In genomic region chr2:179686718-179687342, GRCh38 we compare ENCODE assay signal across 31 cellular contexts.
DNase-seq lines count a peak whose midpoint lies in the region; ATAC-seq, FAIRE-seq and TF ChIP-seq lines count a peak whose summit lies in the region.
"Had no signal": no experiment of that assay in that cellular context is flagged by ENCODE, and none has a peak within 500 bp of the region (broad histone marks: within the 10 kb centered on the region; RNA-seq: fewer than 3 reads in every experiment).

No MANE protein-coding gene starts in this region.

- intact Hi-C loops in IMR-90 (cut with micrococcal nuclease) = no loop called here

- no peak overlapping the region for H3K9ac ChIP-seq in IMR-90 (ENCODE audit: low read depth, low read length)
- H3K9ac ChIP-seq: BLaER1 treated with 17β-estradiol and CSF1 and Interleukin-3, amounts not matched to agents 10 nM and 100 nM had no signal

- H3K4me2 ChIP-seq in IMR-90 (ENCODE audit: low read depth, low read length) (no peak overlapping the region), osteoblast (ENCODE audit: insufficient read depth, low read length) (peak overlapping the region; percentile 4)
- H3K4me2 ChIP-seq: A549; BLaER1 treated with 17β-estradiol and CSF1 and Interleukin-3, amounts not matched to agents 10 nM and 100 nM; hepatocyte had no signal

- no peak overlapping the region for H3K56ac ChIP-seq in IMR-90 (ENCODE audit: extremely low read depth, insufficient read depth, low read length)

- peak; percentile 27; the same call in 1 of the 2 replicates for ATAC-seq in IMR-90 (ENCODE audit: low read depth)
- ATAC-seq: A549; activated T-cell treated with anti-CD3 and anti-CD28 coated beads, Interleukin-2, amount 50 U/mL, for 72 hours; esophagus mucosa; upper lobe of right lung had no signal

- no peak for TF ChIP-seq RAD21 in IMR-90 (IDR thresholded peaks at IDR 0.05; ENCODE audit: low read length)

- H3K14ac ChIP-seq in IMR-90 (replicated peaks; ENCODE audit: low read depth, low read length) = no peak overlapping the region

- CTCF ChIA-PET in IMR-90 (lab: Yijun Ruan, JAX) = no interaction called here

- no peak for FAIRE-seq in bronchial epithelial cell (lab: Jason Lieb, UNC)
- FAIRE-seq: A549, GM19239 had no signal

- in situ Hi-C loops in IMR-90 (cut with MboI; ENCODE audit: low sequenced_read_pairs) = no loop called here

- H3K27ac ChIP-seq in IMR-90 (ENCODE audit: insufficient read depth, low read length) (no peak overlapping the region), osteoblast (ENCODE audit: low read depth, low read length) (no peak overlapping the region)
- H3K27ac ChIP-seq: A549; BLaER1 treated with 17β-estradiol and CSF1 and Interleukin-3, amounts not matched to agents 10 nM and 100 nM; hepatocyte; Peyer's patch; skin epidermis; upper lobe of right lung had no signal

- H2AK5ac ChIP-seq in IMR-90 (ENCODE audit: low read depth, low read length) = no peak overlapping the region

- no peak overlapping the region for H4K91ac ChIP-seq in IMR-90 (ENCODE audit: insufficient read depth, low read depth, low read length)

- H3K9me3 ChIP-seq in IMR-90 (ENCODE audit: control insufficient read depth, insufficient read depth, low read length) (no peaks in the 10 kb centered on the region), osteoblast (ENCODE audit: low read depth, low read length) (no peaks in the 10 kb centered on the region)
- H3K9me3 ChIP-seq: A549; BLaER1 treated with 17β-estradiol and CSF1 and Interleukin-3, amounts not matched to agents 10 nM and 100 nM; Peyer's patch; upper lobe of right lung had no signal

- no peak overlapping the region for H4K5ac ChIP-seq in IMR-90 (ENCODE audit: low read depth, low read length)

- no peak overlapping the region for H2BK120ac ChIP-seq in IMR-90 (ENCODE audit: low read depth, low read length)

- H2AK9ac ChIP-seq in IMR-90 (replicated peaks; ENCODE audit: low read depth, low read length, poor library complexity) = no peak overlapping the region

- no peaks in the 10 kb centered on the region for H3K79me2 ChIP-seq in osteoblast (ENCODE audit: insufficient read depth, low read length)
- H3K79me2 ChIP-seq: hepatocyte had no signal

- BruUV-seq in IMR-90 (replicated peaks; lab: Mats Ljungman, UMichigan) = no TSS peak

- no peak overlapping the region; the same call in 2 of the 3 replicates for H2BK15ac ChIP-seq in IMR-90 (ENCODE audit: low read depth, low read length)

- POLR2A ChIA-PET in IMR-90 (lab: Charles Lee; ENCODE audit: unreplicated experiment) = no interaction called here

- no CpG with 5 or more reads among the region's 2 CpGs for WGBS in IMR-90 (ENCODE audit: extremely low coverage in 2 of 2, insufficient read length in 1 of 2), 2 experiments

- no peak overlapping the region for H2BK20ac ChIP-seq in IMR-90 (ENCODE audit: low read depth, low read length)

- H3K27me3 ChIP-seq in IMR-90 (ENCODE audit: control insufficient read depth, insufficient read depth, low read length) = no peaks in the 10 kb centered on the region
- no peaks in the 10 kb centered on the region for H3K27me3 ChIP-seq in bronchial epithelial cell (ENCODE audit: control insufficient read depth, insufficient read depth, low read length)
- H3K27me3 ChIP-seq in osteoblast (ENCODE audit: insufficient read depth, low read length) = no peaks in the 10 kb centered on the region
- no peaks in the 10 kb centered on the region for H3K27me3 ChIP-seq in H7 (ENCODE audit: control insufficient read depth, insufficient read depth, low read length)
- H3K27me3 ChIP-seq: BLaER1 treated with 17β-estradiol and CSF1 and Interleukin-3, amounts not matched to agents 10 nM and 100 nM; hepatocyte; Peyer's patch; upper lobe of right lung had no signal

- TF ChIP-seq CTCF in IMR-90 (conservative IDR thresholded peaks at IDR 0.05; ENCODE audit: low read depth, low read length) = no peak
- TF ChIP-seq CTCF in bronchial epithelial cell (IDR thresholded peaks at IDR 0.05; ENCODE audit: insufficient read depth, low read length, severe bottlenecking) = no peak
- TF ChIP-seq CTCF in osteoblast (IDR thresholded peaks at IDR 0.05; ENCODE audit: extremely low read depth, low read depth, low read length) = no peak

- H3K9me1 ChIP-seq in IMR-90 (ENCODE audit: insufficient read depth, low read length) = no peaks in the 10 kb centered on the region

- H4K8ac ChIP-seq in IMR-90 (ENCODE audit: low read depth in 2 of 2, low read length in 2 of 2) = no peak overlapping the region

- H3K4me1 ChIP-seq in IMR-90 (ENCODE audit: control insufficient read depth, insufficient read depth, low read length) (peaks cover 2% of the 10 kb centered on the region), osteoblast (ENCODE audit: insufficient read depth, low read length) (peaks cover 6% of the 10 kb centered on the region)
- H3K4me1 ChIP-seq: A549, Peyer's patch, upper lobe of right lung had no signal

- H3K23ac ChIP-seq in IMR-90 (ENCODE audit: low read depth, low read length) = no peak overlapping the region

- dilution Hi-C loops in IMR-90 (cut with HindIII; ENCODE audit: low sequenced_read_pairs, unreplicated experiment) = no loop called here

- H3K4me3 ChIP-seq in IMR-90 (ENCODE audit: insufficient read depth, low read depth, low read length) (no peak overlapping the region), bronchial epithelial cell (ENCODE audit: low read depth, low read length) (no peak overlapping the region), osteoblast (ENCODE audit: insufficient read depth, low read length) (no peak overlapping the region), H7 (ENCODE audit: insufficient read depth, low read depth, low read length) (no peak overlapping the region)
- H3K4me3 ChIP-seq: A549; BLaER1 treated with 17β-estradiol and CSF1 and Interleukin-3, amounts not matched to agents 10 nM and 100 nM; hepatocyte; Peyer's patch; skin epidermis; upper lobe of right lung had no signal

- no peak overlapping the region for H2AFZ ChIP-seq in IMR-90 (replicated peaks; ENCODE audit: low read length, poor library complexity)
- H2AFZ ChIP-seq in osteoblast (ENCODE audit: low read length) = no peak overlapping the region
- H2AFZ ChIP-seq: hepatocyte had no signal

- TF ChIP-seq POLR2A in IMR-90 (IDR thresholded peaks at IDR 0.05; ENCODE audit: low read depth, low read length) = no peak

- H4K20me1 ChIP-seq in IMR-90 (ENCODE audit: insufficient read depth, low read length) (no peaks in the 10 kb centered on the region), osteoblast (ENCODE audit: insufficient read depth, low read length) (no peaks in the 10 kb centered on the region)
- H4K20me1 ChIP-seq: BLaER1 treated with 17β-estradiol and CSF1 and Interleukin-3, amounts not matched to agents 10 nM and 100 nM had no signal

- H3K79me1 ChIP-seq in IMR-90 (ENCODE audit: low read depth in 1 of 2, low read length in 2 of 2) = no peaks in the 10 kb centered on the region

- H3K4ac ChIP-seq in IMR-90 (ENCODE audit: low read depth, low read length) = no peak overlapping the region

- DNase-seq in AG20443 (ENCODE audit: low spot score) = peak; percentile 22
- peak; percentile 44 for DNase-seq in IMR-90
- peak; percentile 17 for DNase-seq in bronchial epithelial cell (ENCODE audit: low read depth)
- DNase-seq in osteoblast (ENCODE audit: insufficient read length, low spot score, missing footprints) = peak; percentile 31
- DNase-seq in stimulated activated CD4-positive, alpha-beta T cell treated with anti-CD3 and anti-CD28 coated beads, Interleukin-4, amount 100 ng/mL, for 24 hours = no peak
- DNase-seq in H7 = no peak
- no peak for DNase-seq in NCI-H748 treated with DMSO at 0.1 percent for 48 hours (lab: John Stamatoyannopoulos, UW)
- DNase-seq in NCI-H526 treated with DMSO at 0.1 percent for 48 hours (lab: John Stamatoyannopoulos, UW) = no peak
- DNase-seq: activated CD4-positive, alpha-beta T cell treated with anti-CD3 and anti-CD28 coated beads, Interleukin-2, amount 50 U/mL, for 48 hours; activated CD4-positive, CD25-positive, alpha-beta regulatory T cell treated with anti-CD3 and anti-CD28 coated beads, Interleukin-2, amount 50 U/mL, for 72 hours; activated T-cell treated with anti-CD3 and anti-CD28 coated beads, Interleukin-2, amount 50 U/mL, for 72 hours; COR-L47; DMS53; GF-D8; H9; left cardiac atrium; MV-4-11; NCI-H1436; NCI-H2081; NCI-H2227 treated with DMSO at 0.1 percent for 48 hours; NCI-H69; Peyer's patch; SHP77; stimulated activated naive CD4-positive, alpha-beta T cell treated with Interleukin-2 at 50 U/mL for 16 hours; upper lobe of right lung had no signal

- no peak overlapping the region for H2BK5ac ChIP-seq in IMR-90 (ENCODE audit: low read depth, low read length, poor library complexity, severe bottlenecking)

- no peaks in the 10 kb centered on the region for H3K36me3 ChIP-seq in IMR-90 (ENCODE audit: control insufficient read depth, insufficient read depth, low read length)
- H3K36me3 ChIP-seq in bronchial epithelial cell (ENCODE audit: control insufficient read depth, insufficient read depth, low read length) = no peaks in the 10 kb centered on the region
- no peaks in the 10 kb centered on the region for H3K36me3 ChIP-seq in osteoblast (ENCODE audit: insufficient read depth, low read length)
- H3K36me3 ChIP-seq in H7 (replicated peaks; ENCODE audit: control insufficient read depth, insufficient read depth, low read length) = no peaks in the 10 kb centered on the region
- H3K36me3 ChIP-seq: BLaER1 treated with 17β-estradiol and CSF1 and Interleukin-3, amounts not matched to agents 10 nM and 100 nM; Peyer's patch; upper lobe of right lung had no signal

- H3K18ac ChIP-seq in IMR-90 (ENCODE audit: low read depth, low read length) = no peak overlapping the region

TF ChIP-seq in IMR-90, 13 proteins besides CTCF, POLR2A, EP300 and RAD21 (continues in another document):
- TF ChIP-seq FOS (IDR thresholded peaks at IDR 0.05; ENCODE audit: low read depth, low read length) = no peak
- TF ChIP-seq CEBPB (IDR thresholded peaks at IDR 0.05; ENCODE audit: low read depth, low read length) = no peak
- no peak for TF ChIP-seq MAFK (IDR thresholded peaks at IDR 0.05; ENCODE audit: low read depth, low read length)
- no peak for TF ChIP-seq SMC3 (IDR thresholded peaks at IDR 0.05; ENCODE audit: low read depth, low read length)
- no peak for TF ChIP-seq BHLHE40 (IDR thresholded peaks at IDR 0.05; ENCODE audit: low read depth, low read length)
- TF ChIP-seq MAZ (IDR thresholded peaks at IDR 0.05; ENCODE audit: borderline replicate concordance, low read depth, low read length) = no peak
- no peak for TF ChIP-seq ELK1 (IDR thresholded peaks at IDR 0.05; ENCODE audit: borderline replicate concordance, low read depth, low read length)
- TF ChIP-seq NFE2L2 (IDR thresholded peaks at IDR 0.05; ENCODE audit: low read depth, low read length) = no peak
- no peak for TF ChIP-seq RFX5 (IDR thresholded peaks at IDR 0.05; ENCODE audit: low read depth, low read length)

Comparison
In these comparisons a context has a peak if more than half of its experiments do, and no peak if none do; other contexts are left out.
1. DNase-seq: peak in AG20443 (single experiment), IMR-90 (single experiment), bronchial epithelial cell (single experiment) and osteoblast (single experiment); none in stimulated activated CD4-positive, alpha-beta T cell treated with anti-CD3 and anti-CD28 coated beads, Interleukin-4, amount 100 ng/mL, for 24 hours (single experiment), H7 (single experiment), NCI-H748 treated with DMSO at 0.1 percent for 48 hours (single experiment) and NCI-H526 treated with DMSO at 0.1 percent for 48 hours (single experiment).